In genomic region chr15:75531041-75531450, GRCh38 we compare ENCODE assay signal across 13 cellular contexts. TPM values are rescaled to one million over a fixed set of nuclear protein-coding genes. Genes with fewer than 3 reads are reported as not detected.
DNase-seq lines count a peak whose midpoint lies in the region; ATAC-seq, FAIRE-seq and TF ChIP-seq lines count a peak whose summit lies in the region.
"Had no signal": no experiment of that assay in that cellular context is flagged by ENCODE, and none has a peak within 500 bp of the region (broad histone marks: within the 10 kb centered on the region; RNA-seq: fewer than 3 reads in every experiment).

No MANE protein-coding gene starts in this region.

- H3K4me2 ChIP-seq in PC-3 (ENCODE audit: low read length), result no peak overlapping the region
- H3K4me2 ChIP-seq: BLaER1 treated with 17β-estradiol and CSF1 and Interleukin-3, amounts not matched to agents 10 nM and 100 nM had no signal

- H3K4me1 ChIP-seq in A673 (ENCODE audit: insufficient read depth, low read length, poor library complexity, severe bottlenecking) (peaks cover 11% of the 10 kb centered on the region), PC-3 (ENCODE audit: insufficient read depth, low read length) (peaks cover 17% of the 10 kb centered on the region)

- H3K4me1 Mint-ChIP-seq in immature natural killer cell, result peaks cover 15 to 29% of the 10 kb centered on the region in 2 donors
- H3K4me1 Mint-ChIP-seq in activated CD4-positive, alpha-beta memory T cell treated with anti-CD3 and anti-CD28 coated beads for 36 hours (ENCODE audit: low read depth), result peaks cover 16% of the 10 kb centered on the region
- H3K4me1 Mint-ChIP-seq: memory B cell had no signal

- no peaks in the 10 kb centered on the region for H3K9me3 Mint-ChIP-seq in immature natural killer cell
- H3K9me3 Mint-ChIP-seq in activated CD4-positive, alpha-beta memory T cell treated with anti-CD3 and anti-CD28 coated beads for 36 hours, result no peaks in the 10 kb centered on the region
- H3K9me3 Mint-ChIP-seq: memory B cell had no signal

- POLR2A ChIA-PET in A673 (lab: Charles Lee; ENCODE audit: low non-redundant PET) (no interaction called here), PC-3 (lab: Charles Lee; ENCODE audit: unreplicated experiment) (no interaction called here)
- POLR2A ChIA-PET in activated CD4-positive, alpha-beta memory T cell treated with anti-CD3 and anti-CD28 coated beads for 36 hours (lab: Charles Lee), result interaction anchor here (0.9 kb wide), 1 partner anchor 109 kb away, joined by 3 read pairs; the partner anchor contains the start of gene IMP3

- CTCF ChIA-PET in A673 (lab: Charles Lee), result no interaction called here
- CTCF ChIA-PET in PC-3 (lab: Charles Lee), result no interaction called here
- CTCF ChIA-PET in activated CD4-positive, alpha-beta memory T cell treated with anti-CD3 and anti-CD28 coated beads for 36 hours (lab: Charles Lee), result interaction anchor here (0.7 kb wide), 1 partner anchor 149 kb away, joined by 3 read pairs; no protein-coding TSS in a partner anchor

- no peak for TF ChIP-seq POLR2A in GM12891 (IDR thresholded peaks at IDR 0.05; ENCODE audit: low read depth, low read length)

- H3K27me3 Mint-ChIP-seq in immature natural killer cell (ENCODE audit: low read depth in 3 of 3), result no peaks in the 10 kb centered on the region
- H3K27me3 Mint-ChIP-seq in activated CD4-positive, alpha-beta memory T cell treated with anti-CD3 and anti-CD28 coated beads for 36 hours, result no peaks in the 10 kb centered on the region
- H3K27me3 Mint-ChIP-seq: memory B cell had no signal

- peaks cover 8% of the 10 kb centered on the region; the same call in 1 of the 2 replicates for H3K79me2 ChIP-seq in PC-3 (ENCODE audit: low read length)

- peak overlapping the region; percentile 59 for H3K27ac ChIP-seq in A673 (ENCODE audit: low read depth, low read length, poor library complexity, severe bottlenecking)
- peak overlapping the region; percentile 23; the same call in 1 of the 2 replicates for H3K27ac ChIP-seq in PC-3 (ENCODE audit: low read length)
- H3K27ac ChIP-seq: BLaER1 treated with 17β-estradiol and CSF1 and Interleukin-3, amounts not matched to agents 10 nM and 100 nM had no signal

- TF ChIP-seq CTCF in A673 (conservative IDR thresholded peaks at IDR 0.05; ENCODE audit: low read depth, low read length) (no peak), PC-3 (conservative IDR thresholded peaks at IDR 0.05; ENCODE audit: low read depth, low read length) (no peak)

- H3F3A ChIP-seq in PC-3 (ENCODE audit: low read length, unreplicated experiment), result no peaks in the 10 kb centered on the region

- DNase-seq in A673 (ENCODE audit: low spot score), result peak; percentile 59
- DNase-seq in PC-3, result peak; percentile 29
- DNase-seq in mucosa of gallbladder (ENCODE audit: low spot score), result peak; percentile 37
- no peak for DNase-seq in immature natural killer cell
- DNase-seq in 8988T, result no peak
- no peak for DNase-seq in activated CD4-positive, alpha-beta memory T cell treated with anti-CD3 and anti-CD28 coated beads for 36 hours
- DNase-seq in GM12891 (ENCODE audit: insufficient read length, low spot score), result no peak
- DNase-seq: NCI-H2081 treated with DMSO at 0.1 percent for 48 hours, T-helper 9 cell had no signal

- intact Hi-C loops in A673 (cut with micrococcal nuclease; ENCODE audit: unreplicated experiment) (no loop called here), PC-3 (cut with micrococcal nuclease) (no loop called here)
- intact Hi-C loops in activated CD4-positive, alpha-beta memory T cell treated with anti-CD3 and anti-CD28 coated beads for 36 hours (cut with micrococcal nuclease), result no loop called here

- no peak overlapping the region for H3K4me3 Mint-ChIP-seq in immature natural killer cell
- H3K4me3 Mint-ChIP-seq in activated CD4-positive, alpha-beta memory T cell treated with anti-CD3 and anti-CD28 coated beads for 36 hours, result no peak overlapping the region
- H3K4me3 Mint-ChIP-seq: memory B cell had no signal

- no peaks in the 10 kb centered on the region for H3K9me3 ChIP-seq in A673 (ENCODE audit: low read depth, low read length, poor library complexity, severe bottlenecking)
- H3K9me3 ChIP-seq in PC-3 (ENCODE audit: low read length), result no peaks in the 10 kb centered on the region
- H3K9me3 ChIP-seq: BLaER1 treated with 17β-estradiol and CSF1 and Interleukin-3, amounts not matched to agents 10 nM and 100 nM had no signal

- no peak overlapping the region for H3K4me3 ChIP-seq in A673 (ENCODE audit: low read depth, low read length, poor library complexity, severe bottlenecking)
- H3K4me3 ChIP-seq in PC-3 (ENCODE audit: low read length), result no peak overlapping the region
- H3K4me3 ChIP-seq: BLaER1 treated with 17β-estradiol and CSF1 and Interleukin-3, amounts not matched to agents 10 nM and 100 nM had no signal

- BruUV-seq in A673 (replicated peaks; lab: Mats Ljungman, UMichigan) (no TSS peak), PC-3 (replicated peaks; lab: Mats Ljungman, UMichigan) (no TSS peak)

- H3K9me2 ChIP-seq in PC-3 (replicated peaks; ENCODE audit: low read length), result no peaks in the 10 kb centered on the region

- no peaks in the 10 kb centered on the region for H3K36me3 ChIP-seq in A673 (ENCODE audit: insufficient read depth, low read length, poor library complexity, severe bottlenecking)
- H3K36me3 ChIP-seq in PC-3 (ENCODE audit: low read depth, low read length), result no peaks in the 10 kb centered on the region; the same call in 1 of the 2 replicates

- H2AFZ ChIP-seq in PC-3 (ENCODE audit: low read length), result 0 out of 2 replicates have a peak overlapping the region, but pooled peaks have one; percentile 22

- peaks cover 5% of the 10 kb centered on the region; the same call in 1 of the 2 replicates for H4K20me1 ChIP-seq in PC-3 (ENCODE audit: low read length)

- ATAC-seq in PC-3 (peak; percentile 21), esophagus mucosa (peak; percentile 84)

- no peak overlapping the region for H3K9ac ChIP-seq in PC-3 (ENCODE audit: low read length)
- H3K9ac ChIP-seq: BLaER1 treated with 17β-estradiol and CSF1 and Interleukin-3, amounts not matched to agents 10 nM and 100 nM had no signal

- FAIRE-seq in GM12891 (lab: Jason Lieb, UNC), result no peak
- FAIRE-seq: bronchial epithelial cell had no signal

- H3K27me3 ChIP-seq in A673 (replicated peaks; ENCODE audit: insufficient read depth, low read depth, low read length, poor library complexity) (no peaks in the 10 kb centered on the region), PC-3 (ENCODE audit: low read length) (no peaks in the 10 kb centered on the region)
- H3K27me3 ChIP-seq: BLaER1 treated with 17β-estradiol and CSF1 and Interleukin-3, amounts not matched to agents 10 nM and 100 nM had no signal

- peaks cover 6 to 9% (median 9%) of the 10 kb centered on the region in 3 donors for H3K36me3 Mint-ChIP-seq in immature natural killer cell
- H3K36me3 Mint-ChIP-seq in activated CD4-positive, alpha-beta memory T cell treated with anti-CD3 and anti-CD28 coated beads for 36 hours, result peaks cover 14% of the 10 kb centered on the region

- peak overlapping the region in 2 of 6 donors; percentile 40 to 65 for H3K27ac Mint-ChIP-seq in immature natural killer cell
- no peak overlapping the region for H3K27ac Mint-ChIP-seq in activated CD4-positive, alpha-beta memory T cell treated with anti-CD3 and anti-CD28 coated beads for 36 hours
- H3K27ac Mint-ChIP-seq: memory B cell had no signal

TF ChIP-seq in GM12891, 5 proteins besides CTCF, POLR2A, EP300 and RAD21:
- TF ChIP-seq TAF1 (IDR thresholded peaks at IDR 0.05; ENCODE audit: low read depth, low read length) (no peak), SPI1 (IDR thresholded peaks at IDR 0.05; ENCODE audit: low read depth, low read length) (no peak), PAX5 (IDR thresholded peaks at IDR 0.05; ENCODE audit: insufficient read depth, low read length, severe bottlenecking) (no peak), POLR2AphosphoS5 (IDR thresholded peaks at IDR 0.05; ENCODE audit: low read depth, low read length) (no peak), POU2F2 (IDR thresholded peaks at IDR 0.05; ENCODE audit: low read depth, low read length) (no peak)

RNA-seq across cellular contexts. Expression of gene PTPN9, which starts 48.1 kb away (rescaled TPM):
- total RNA-seq in A673 (2021), result 60.9 and 64.9 TPM in 2 replicates
- 9.1 and 15.7 TPM in 2 replicates for total RNA-seq in PC-3 (2014; rRNA removed)
- 13.6 TPM for total RNA-seq in esophagus mucosa
- 35.4 TPM for total RNA-seq in mucosa of gallbladder
- polyA plus RNA-seq in immature natural killer cell, result 10 to 100 TPM; 22.6 to 34.6 (median 31.2) TPM
- total RNA-seq in activated CD4-positive, alpha-beta memory T cell treated with anti-CD3 and anti-CD28 coated beads for 36 hours, result 10 to 100 TPM; 19.2 to 20.9 TPM
- polyA plus RNA-seq in GM12891 (2012; ENCODE audit: low read depth, missing spikeins), result 14.4 TPM

Comparison
In these comparisons a context has a peak if more than half of its experiments do, and no peak if none do; other contexts are left out.
1. DNase-seq: peak in A673 (single experiment), PC-3 (single experiment) and mucosa of gallbladder (single experiment); none in immature natural killer cell (0 of 3), 8988T (single experiment), activated CD4-positive, alpha-beta memory T cell treated with anti-CD3 and anti-CD28 coated beads for 36 hours (single experiment) and GM12891 (single experiment).